ENCODE assay signal across 12 cellular contexts in genomic region chr3:17678116-17678741, GRCh38.
DNase-seq lines count a peak whose midpoint lies in the region; ATAC-seq and TF ChIP-seq lines count a peak whose summit lies in the region.
"Had no signal": no experiment of that assay in that cellular context is flagged by ENCODE, and none has a peak within 500 bp of the region (broad histone marks: within the 10 kb centered on the region; RNA-seq: fewer than 3 reads in every experiment).

No MANE protein-coding gene starts in this region.

- no peak overlapping the region for H3K27ac ChIP-seq in mammary epithelial cell (ENCODE audit: insufficient read depth, low read depth, low read length)
- no peak overlapping the region for H3K27ac ChIP-seq in OCI-LY7 (ENCODE audit: low read depth, low read length, poor library complexity, severe bottlenecking)

- intact Hi-C loops in mammary epithelial cell (cut with micrococcal nuclease): no loop called here
- intact Hi-C loops in OCI-LY7 (cut with micrococcal nuclease; ENCODE audit: unreplicated experiment): no loop called here

- H4K20me1 ChIP-seq in mammary epithelial cell (ENCODE audit: insufficient read depth, low read length) (no peaks in the 10 kb centered on the region), OCI-LY7 (ENCODE audit: insufficient read depth, low read length) (no peaks in the 10 kb centered on the region)

- in situ Hi-C loops in mammary epithelial cell (cut with MboI; ENCODE audit: low sequenced_read_pairs in 2 of 2): no loop called here

- H3K79me2 ChIP-seq in mammary epithelial cell (ENCODE audit: insufficient read depth, low read length) (peaks cover 3% of the 10 kb centered on the region), OCI-LY7 (ENCODE audit: insufficient read depth, low read depth, low read length) (peaks cover 11% of the 10 kb centered on the region; the same call in 1 of the 2 replicates)

- H3K4me3 Mint-ChIP-seq in type B pancreatic cell: no peak overlapping the region
- H3K4me3 Mint-ChIP-seq: CD14-positive monocyte had no signal

- H3K9me3 ChIP-seq in mammary epithelial cell (replicated peaks; ENCODE audit: insufficient read depth, low read length) (no peaks in the 10 kb centered on the region), OCI-LY7 (ENCODE audit: low read length) (no peaks in the 10 kb centered on the region)

- BruUV-seq in mammary epithelial cell (replicated peaks; lab: Mats Ljungman, UMichigan): no TSS peak
- BruUV-seq in OCI-LY7 (replicated peaks; lab: Mats Ljungman, UMichigan): no TSS peak

- peak; percentile 14 for DNase-seq in stimulated activated CD4-positive, alpha-beta T cell treated with anti-CD3 and anti-CD28 coated beads, Interleukin-15, amount 100 ng/mL, for 24 hours
- no peak for DNase-seq in stimulated activated CD4-positive, alpha-beta T cell treated with anti-CD3 and anti-CD28 coated beads, Interleukin-2, amount 100 ng/mL, for 48 hours
- DNase-seq in mammary epithelial cell (peak; percentile 50), type B pancreatic cell (ENCODE audit: extremely low spot score, unreplicated experiment) (no peak), NCI-H2171 (lab: John Stamatoyannopoulos, UW) (no peak), putamen (ENCODE audit: low spot score) (no peak), OCI-LY7 (ENCODE audit: low spot score) (no peak)
- DNase-seq: naive B cell; NCI-H2171 treated with DMSO at 0.1 percent for 48 hours; stimulated activated CD8-positive, alpha-beta memory T cell treated with anti-CD3 and anti-CD28 coated beads, Interleukin-4, amount 100 ng/mL, for 48 hours had no signal

- dilution Hi-C loops in mammary epithelial cell (cut with HindIII; ENCODE audit: low sequenced_read_pairs): no loop called here

- CTCF ChIA-PET in mammary epithelial cell (lab: Charles Lee; ENCODE audit: low non-redundant PET): no interaction called here
- CTCF ChIA-PET in OCI-LY7 (lab: Charles Lee; ENCODE audit: unreplicated experiment): no interaction called here

- H3K36me3 ChIP-seq in mammary epithelial cell (ENCODE audit: insufficient read depth, low read length) (no peaks in the 10 kb centered on the region), OCI-LY7 (ENCODE audit: insufficient read depth, low read length) (no peaks in the 10 kb centered on the region)

- no peaks in the 10 kb centered on the region for H3K4me1 Mint-ChIP-seq in type B pancreatic cell (ENCODE audit: unreplicated experiment)

- no peak overlapping the region for H2AFZ ChIP-seq in mammary epithelial cell (ENCODE audit: low read depth, low read length)
- no peak overlapping the region for H2AFZ ChIP-seq in OCI-LY7 (ENCODE audit: low read length)

- H3K36me3 Mint-ChIP-seq in type B pancreatic cell: no peaks in the 10 kb centered on the region
- H3K36me3 Mint-ChIP-seq: naive B cell had no signal

- H3K9me2 ChIP-seq in OCI-LY7 (ENCODE audit: insufficient read depth, low read length): no peaks in the 10 kb centered on the region

- H3K27me3 ChIP-seq in mammary epithelial cell (ENCODE audit: insufficient read depth, low read length): no peaks in the 10 kb centered on the region

- peak overlapping the region; percentile 30 for H3K4me2 ChIP-seq in mammary epithelial cell (ENCODE audit: insufficient read depth, low read depth, low read length)
- no peak overlapping the region for H3K4me2 ChIP-seq in OCI-LY7 (ENCODE audit: low read length)

- H3K27me3 Mint-ChIP-seq in type B pancreatic cell: no peaks in the 10 kb centered on the region
- H3K27me3 Mint-ChIP-seq: naive B cell had no signal

- H3K4me3 ChIP-seq in mammary epithelial cell (replicated peaks in 1 of 3; ENCODE audit: insufficient read depth in 1 of 3, low read depth in 2 of 3, low read length in 3 of 3): no peak overlapping the region
- no peak overlapping the region for H3K4me3 ChIP-seq in OCI-LY7 (ENCODE audit: low read depth, low read length, poor library complexity, severe bottlenecking)

- H3K9me3 Mint-ChIP-seq in type B pancreatic cell: no peaks in the 10 kb centered on the region

- H3K9ac ChIP-seq in mammary epithelial cell (ENCODE audit: insufficient read depth, low read length): no peak overlapping the region

- peak; percentile 68 for ATAC-seq in HG03066 (IDR thresholded peaks at IDR 0.05; ENCODE audit: low read depth, unreplicated experiment)

- H3K27ac Mint-ChIP-seq in type B pancreatic cell: peak overlapping the region; percentile 13

- H3K4me1 ChIP-seq in mammary epithelial cell (ENCODE audit: insufficient read depth, low read length): peaks cover 4% of the 10 kb centered on the region
- no peaks in the 10 kb centered on the region for H3K4me1 ChIP-seq in OCI-LY7 (ENCODE audit: insufficient read depth, low read length, poor library complexity, severe bottlenecking)

- TF ChIP-seq CTCF in mammary epithelial cell (conservative IDR thresholded peaks at IDR 0.05 in 1 of 2, IDR thresholded peaks at IDR 0.05 in 1 of 2; ENCODE audit: extremely low read depth in 1 of 2, insufficient read depth in 1 of 2, low read depth in 1 of 2, low read length in 2 of 2) (no peak), type B pancreatic cell (conservative IDR thresholded peaks at IDR 0.05) (no peak), OCI-LY7 (conservative IDR thresholded peaks at IDR 0.05; ENCODE audit: low read length) (no peak)

- POLR2A ChIA-PET in OCI-LY7 (lab: Charles Lee): no interaction called here

Comparison
In these comparisons a context has a peak if more than half of its experiments do, and no peak if none do; other contexts are left out.
1. DNase-seq: peak in stimulated activated CD4-positive, alpha-beta T cell treated with anti-CD3 and anti-CD28 coated beads, Interleukin-15, amount 100 ng/mL, for 24 hours (single experiment) and mammary epithelial cell (single experiment); none in stimulated activated CD4-positive, alpha-beta T cell treated with anti-CD3 and anti-CD28 coated beads, Interleukin-2, amount 100 ng/mL, for 48 hours (0 of 2), type B pancreatic cell (single experiment), NCI-H2171 (single experiment), putamen (single experiment) and OCI-LY7 (single experiment).